In the genomic region with DNA sequence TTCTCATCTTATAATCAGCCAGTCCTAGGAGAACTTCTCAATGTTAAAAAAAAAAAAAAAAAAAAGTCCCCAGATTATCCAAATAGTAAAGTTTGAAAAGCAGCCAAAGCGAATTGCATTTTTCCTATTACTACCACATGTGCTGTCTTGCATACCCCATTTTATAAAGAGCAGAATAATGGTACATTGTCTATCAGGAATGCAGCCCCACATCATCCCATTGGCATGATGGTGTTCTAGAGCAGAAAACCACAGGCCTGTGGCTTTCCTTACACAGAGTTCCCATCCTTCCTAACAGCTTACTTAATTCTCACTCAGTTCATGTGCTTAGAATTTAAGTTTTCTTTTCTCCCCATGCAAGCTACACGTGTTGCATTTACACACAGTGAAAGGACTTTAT, we compare ENCODE assay signal across 18 cellular contexts.
DNase-seq lines count a peak whose midpoint lies in the region; ATAC-seq and TF ChIP-seq lines count a peak whose summit lies in the region.
"Had no signal": no experiment of that assay in that cellular context is flagged by ENCODE, and none has a peak within 500 bp of the region (broad histone marks: within the 10 kb centered on the region; RNA-seq: fewer than 3 reads in every experiment).

No MANE protein-coding gene starts in this region.

- no peaks in the 10 kb centered on the region for H4K20me1 ChIP-seq in GM23248 (ENCODE audit: insufficient read depth)
- H4K20me1 ChIP-seq: BLaER1 treated with 17β-estradiol and CSF1 and Interleukin-3, amounts not matched to agents 10 nM and 100 nM had no signal

- H3F3A ChIP-seq in GM23248 (ENCODE audit: insufficient read depth) = no peaks in the 10 kb centered on the region

- H2AFZ ChIP-seq in GM23248 = no peak overlapping the region

- no peaks in the 10 kb centered on the region for H3K27me3 ChIP-seq in GM23248 (replicated peaks; ENCODE audit: insufficient read depth)
- H3K27me3 ChIP-seq: BLaER1 treated with 17β-estradiol and CSF1 and Interleukin-3, amounts not matched to agents 10 nM and 100 nM had no signal

- no peaks in the 10 kb centered on the region for H3K9me2 ChIP-seq in GM23248 (ENCODE audit: insufficient read depth)

- ATAC-seq in omental fat pad (ENCODE audit: low FRiP score) (no peak), HG03095 (IDR thresholded peaks at IDR 0.05; ENCODE audit: unreplicated experiment) (no peak), HG02610 (IDR thresholded peaks at IDR 0.05; ENCODE audit: unreplicated experiment) (no peak)

- in situ Hi-C loops in GM23248 (cut with MboI) = no loop called here

- TF ChIP-seq CTCF in retinal pigment epithelial cell (conservative IDR thresholded peaks at IDR 0.05; ENCODE audit: low read depth, low read length) (no peak), omental fat pad (IDR thresholded peaks at IDR 0.05) (no peak)

- H3K4me3 ChIP-seq in GM23248 = no peak overlapping the region
- H3K4me3 ChIP-seq in retinal pigment epithelial cell (ENCODE audit: low read length) = no peak overlapping the region
- H3K4me3 ChIP-seq: BLaER1 treated with 17β-estradiol and CSF1 and Interleukin-3, amounts not matched to agents 10 nM and 100 nM had no signal

- 4% methylated on average over 2 of the region's 2 CpGs for WGBS in GM23248 (ENCODE audit: low coverage in 1 of 2, low lambda C conversion rate in 2 of 2, missing lambda C conversion rate in 2 of 2), 2 experiments

- H3K79me2 ChIP-seq in GM23248 (ENCODE audit: insufficient read depth) = no peaks in the 10 kb centered on the region

- H3K4me1 ChIP-seq in GM23248 (ENCODE audit: insufficient read depth) = no peaks in the 10 kb centered on the region

- no peaks in the 10 kb centered on the region for H3K36me3 ChIP-seq in GM23248 (ENCODE audit: low read depth)
- H3K36me3 ChIP-seq: BLaER1 treated with 17β-estradiol and CSF1 and Interleukin-3, amounts not matched to agents 10 nM and 100 nM had no signal

- no peaks in the 10 kb centered on the region for H3K9me3 ChIP-seq in GM23248 (ENCODE audit: low read depth)
- H3K9me3 ChIP-seq: BLaER1 treated with 17β-estradiol and CSF1 and Interleukin-3, amounts not matched to agents 10 nM and 100 nM had no signal

- H3K4me2 ChIP-seq in GM23248 (ENCODE audit: unreplicated experiment) = no peak overlapping the region
- H3K4me2 ChIP-seq: BLaER1 treated with 17β-estradiol and CSF1 and Interleukin-3, amounts not matched to agents 10 nM and 100 nM had no signal

- no peak overlapping the region for H3K27ac ChIP-seq in GM23248
- H3K27ac ChIP-seq: BLaER1 treated with 17β-estradiol and CSF1 and Interleukin-3, amounts not matched to agents 10 nM and 100 nM; HL-60 had no signal

- no peak overlapping the region for H3K9ac ChIP-seq in GM23248
- H3K9ac ChIP-seq: BLaER1 treated with 17β-estradiol and CSF1 and Interleukin-3, amounts not matched to agents 10 nM and 100 nM had no signal

- DNase-seq in GM23248 = peak; percentile 23
- peak; percentile 13 for DNase-seq in T1000 (lab: John Stamatoyannopoulos, UW)
- DNase-seq in fibroblast of gingiva (ENCODE audit: low read depth) = peak; percentile 68
- peak; percentile 9 for DNase-seq in retinal pigment epithelial cell (ENCODE audit: low read depth)
- no peak for DNase-seq in omental fat pad (ENCODE audit: low spot score)
- DNase-seq in mesenteric fat pad (ENCODE audit: low spot score) = no peak
- DNase-seq: activated CD4-positive, alpha-beta T cell treated with anti-CD3 and anti-CD28 coated beads, Interleukin-2, amount 10 ng/mL, durations not matched to agents 24 days and 14 days; DMS79; midbrain; NCI-H2029 treated with DMSO at 0.1 percent for 48 hours; NCI-H774; RPMI8226; stimulated activated CD4-positive, alpha-beta T cell treated with anti-CD3 and anti-CD28 coated beads, Interleukin-12 subunit alpha, Interleukin-12 subunit beta, amount 100 ng/mL, for 4 hours; T-helper 2 cell had no signal

Comparison
In these comparisons a context has a peak if more than half of its experiments do, and no peak if none do; other contexts are left out.
1. DNase-seq: peak in GM23248 (single experiment), T1000 (single experiment), fibroblast of gingiva (single experiment) and retinal pigment epithelial cell (single experiment); none in omental fat pad (single experiment) and mesenteric fat pad (single experiment).